In genomic region chr10:3248526-3249255, GRCh38 we compare ENCODE assay signal across 8 cellular contexts.
DNase-seq lines count a peak whose midpoint lies in the region; ATAC-seq, FAIRE-seq and TF ChIP-seq lines count a peak whose summit lies in the region.

No MANE protein-coding gene starts in this region.

- in situ Hi-C loops in IMR-90 (cut with MboI; ENCODE audit: low sequenced_read_pairs) (loop anchor here (10.0 kb wide), 1 partner anchor 1516 kb away; no protein-coding TSS in a partner anchor), astrocyte of the spinal cord (cut with HindIII; ENCODE audit: low sequenced_read_pairs) (no loop called here)

- H2BK20ac ChIP-seq in IMR-90 (ENCODE audit: low read depth, low read length) = peak overlapping the region; percentile 86

- 0% methylated on average over 1 of the region's 6 CpGs; no CpG with 5 or more reads in 1 of the 2 experiments for WGBS in IMR-90 (ENCODE audit: extremely low coverage in 2 of 2, insufficient read length in 1 of 2), 2 experiments
- WGBS in thyroid gland, 2 donors = 49 to 54% methylated on average over 6 of the region's 6 CpGs

- H3K14ac ChIP-seq in IMR-90 (replicated peaks; ENCODE audit: low read depth, low read length) = peak overlapping the region; percentile 45

- peak; percentile 100 for FAIRE-seq in islet of Langerhans (lab: Jason Lieb, UNC)

- peak overlapping the region; percentile 96 for H3K18ac ChIP-seq in IMR-90 (ENCODE audit: low read depth, low read length)

- no TSS peak for BruUV-seq in IMR-90 (replicated peaks; lab: Mats Ljungman, UMichigan)

- peak overlapping the region; percentile 4 to 70 for H4K8ac ChIP-seq in IMR-90 (ENCODE audit: low read depth in 2 of 2, low read length in 2 of 2)

- no peaks in the 10 kb centered on the region for H4K20me1 ChIP-seq in IMR-90 (ENCODE audit: insufficient read depth, low read length)

- no peaks in the 10 kb centered on the region for H3K36me3 ChIP-seq in IMR-90 (ENCODE audit: control insufficient read depth, insufficient read depth, low read length)
- H3K36me3 ChIP-seq in thyroid gland = no peaks in the 10 kb centered on the region

- peak overlapping the region; percentile 51 for H3K4ac ChIP-seq in IMR-90 (ENCODE audit: low read depth, low read length)

- no peak overlapping the region for H2AFZ ChIP-seq in IMR-90 (replicated peaks; ENCODE audit: low read length, poor library complexity)

- H3K27ac ChIP-seq in IMR-90 (ENCODE audit: insufficient read depth, low read length) = peak overlapping the region; percentile 86
- peak overlapping the region; percentile 31 to 60 (median 38) for H3K27ac ChIP-seq in thyroid gland

- H2BK15ac ChIP-seq in IMR-90 (ENCODE audit: low read depth, low read length) = peak overlapping the region; percentile 16

- DNase-seq in IMR-90 = peak; percentile 94
- peak; percentile 95 for DNase-seq in astrocyte of the spinal cord (ENCODE audit: low read depth, low spot score)
- no peak for DNase-seq in thyroid gland
- DNase-seq in cerebellum (ENCODE audit: low spot score) = no peak
- no peak for DNase-seq in GM19238 (ENCODE audit: insufficient read length, low spot score)
- no peak for DNase-seq in activated CD4-positive, alpha-beta T cell treated with anti-CD3 and anti-CD28 coated beads, Interleukin-2, amount 50 U/mL, for 48 hours

- no peak for TF ChIP-seq POLR2A in IMR-90 (IDR thresholded peaks at IDR 0.05; ENCODE audit: low read depth, low read length)
- no peak for TF ChIP-seq POLR2A in thyroid gland (IDR thresholded peaks at IDR 0.05)

- peak overlapping the region; percentile 81 for H2BK5ac ChIP-seq in IMR-90 (ENCODE audit: low read depth, low read length, poor library complexity, severe bottlenecking)

- POLR2A ChIA-PET in IMR-90 (lab: Charles Lee; ENCODE audit: unreplicated experiment) = interaction anchor here (0.6 to 0.8 kb wide), 4 partner anchors 23 to 473 kb away, joined by 3 to 9 read pairs (median 3); no protein-coding TSS in a partner anchor

- H3K56ac ChIP-seq in IMR-90 (ENCODE audit: extremely low read depth, insufficient read depth, low read length) = peak overlapping the region; percentile 95

- no peak for TF ChIP-seq CTCF in IMR-90 (conservative IDR thresholded peaks at IDR 0.05; ENCODE audit: low read depth, low read length)
- no peak for TF ChIP-seq CTCF in astrocyte of the spinal cord (IDR thresholded peaks at IDR 0.05; ENCODE audit: low read depth, low read length)
- TF ChIP-seq CTCF in thyroid gland (IDR thresholded peaks at IDR 0.05) = no peak

- H3K79me1 ChIP-seq in IMR-90 (ENCODE audit: low read depth in 1 of 2, low read length in 2 of 2) = no peaks in the 10 kb centered on the region

- dilution Hi-C loops in IMR-90 (cut with HindIII; ENCODE audit: low sequenced_read_pairs, unreplicated experiment) = no loop called here

- peak overlapping the region; percentile 80 for H3K4me2 ChIP-seq in IMR-90 (ENCODE audit: low read depth, low read length)

- peaks cover 4% of the 10 kb centered on the region for H3K4me1 ChIP-seq in IMR-90 (ENCODE audit: control insufficient read depth, insufficient read depth, low read length)
- no peaks in the 10 kb centered on the region for H3K4me1 ChIP-seq in thyroid gland

- TF ChIP-seq RAD21 in IMR-90 (IDR thresholded peaks at IDR 0.05; ENCODE audit: low read length) = no peak; the same call in 1 of the 2 replicates

- H3K9me3 ChIP-seq in IMR-90 (ENCODE audit: control insufficient read depth, insufficient read depth, low read length) (no peaks in the 10 kb centered on the region), thyroid gland (no peaks in the 10 kb centered on the region)

- peak overlapping the region; percentile 26 for H3K23ac ChIP-seq in IMR-90 (ENCODE audit: low read depth, low read length)

- peak overlapping the region; percentile 37 for H4K91ac ChIP-seq in IMR-90 (ENCODE audit: insufficient read depth, low read depth, low read length)

- H3K27me3 ChIP-seq in IMR-90 (ENCODE audit: control insufficient read depth, insufficient read depth, low read length) (no peaks in the 10 kb centered on the region), thyroid gland (no peaks in the 10 kb centered on the region)

- no peak overlapping the region for H2AK5ac ChIP-seq in IMR-90 (ENCODE audit: low read depth, low read length)

- ATAC-seq in IMR-90 (ENCODE audit: low read depth) = peak; percentile 95
- no peak for ATAC-seq in GM18867 (IDR thresholded peaks at IDR 0.05; ENCODE audit: unreplicated experiment)

- intact Hi-C loops in IMR-90 (cut with micrococcal nuclease) = loop anchor here (1.0 to 5.0 kb wide), 6 partner anchors 204 to 1409 kb away; no protein-coding TSS in a partner anchor
- intact Hi-C loops in thyroid gland (cut with DNase I) = no loop called here

- H3K4me3 ChIP-seq in IMR-90 (ENCODE audit: insufficient read depth, low read depth, low read length) (peak overlapping the region; percentile 11; the same call in 1 of the 2 replicates), astrocyte of the spinal cord (ENCODE audit: low read depth, low read length) (no peak overlapping the region), thyroid gland (replicated peaks in 1 of 3) (no peak overlapping the region)

- CTCF ChIA-PET in IMR-90 (lab: Yijun Ruan, JAX) = interaction anchor here (0.6 to 0.7 kb wide), 2 partner anchors 410 to 1477 kb away, joined by 3 to 7 read pairs; no protein-coding TSS in a partner anchor

- H4K5ac ChIP-seq in IMR-90 (ENCODE audit: low read depth, low read length) = peak overlapping the region; percentile 88

- H2AK9ac ChIP-seq in IMR-90 (replicated peaks; ENCODE audit: low read depth, low read length, poor library complexity) = no peak overlapping the region

- H2BK120ac ChIP-seq in IMR-90 (ENCODE audit: low read depth, low read length) = peak overlapping the region; percentile 80

- peaks cover 5% of the 10 kb centered on the region for H3K9me1 ChIP-seq in IMR-90 (ENCODE audit: insufficient read depth, low read length)

- peak overlapping the region; percentile 41 for H3K9ac ChIP-seq in IMR-90 (ENCODE audit: low read depth, low read length)

TF ChIP-seq in IMR-90, 13 proteins besides CTCF, POLR2A, EP300 and RAD21:
- TF ChIP-seq SMC3 (IDR thresholded peaks at IDR 0.05; ENCODE audit: low read depth, low read length) (no peak), ELK1 (IDR thresholded peaks at IDR 0.05; ENCODE audit: borderline replicate concordance, low read depth, low read length) (no peak), CHD1 (IDR thresholded peaks at IDR 0.05; ENCODE audit: low read depth, low read length) (no peak), RFX5 (IDR thresholded peaks at IDR 0.05; ENCODE audit: low read depth, low read length) (no peak), CEBPB (IDR thresholded peaks at IDR 0.05; ENCODE audit: low read depth, low read length) (no peak), NFE2L2 (IDR thresholded peaks at IDR 0.05; ENCODE audit: low read depth, low read length) (peak; percentile 78), RCOR1 (IDR thresholded peaks at IDR 0.05; ENCODE audit: insufficient replicate concordance, low read length) (no peak), MAZ (IDR thresholded peaks at IDR 0.05; ENCODE audit: borderline replicate concordance, low read depth, low read length) (no peak), FOS (IDR thresholded peaks at IDR 0.05; ENCODE audit: low read depth, low read length) (peak; percentile 89), MXI1 (IDR thresholded peaks at IDR 0.05; ENCODE audit: borderline replicate concordance, low read depth, low read length) (no peak), BHLHE40 (IDR thresholded peaks at IDR 0.05; ENCODE audit: low read depth, low read length) (0 out of 2 replicates have a peak, but pooled peaks have one; percentile 5), MAFK (IDR thresholded peaks at IDR 0.05; ENCODE audit: low read depth, low read length) (peak; percentile 72; the same call in 1 of the 2 replicates)
- TF ChIP-seq, protein P1, sequence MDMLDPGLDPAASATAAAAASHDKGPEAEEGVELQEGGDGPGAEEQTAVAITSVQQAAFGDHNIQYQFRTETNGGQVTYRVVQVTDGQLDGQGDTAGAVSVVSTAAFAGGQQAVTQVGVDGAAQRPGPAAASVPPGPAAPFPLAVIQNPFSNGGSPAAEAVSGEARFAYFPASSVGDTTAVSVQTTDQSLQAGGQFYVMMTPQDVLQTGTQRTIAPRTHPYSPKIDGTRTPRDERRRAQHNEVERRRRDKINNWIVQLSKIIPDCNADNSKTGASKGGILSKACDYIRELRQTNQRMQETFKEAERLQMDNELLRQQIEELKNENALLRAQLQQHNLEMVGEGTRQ (IDR thresholded peaks at IDR 0.05; ENCODE audit: low read depth, low read length) = no peak

Comparison
In these comparisons a context has a peak if more than half of its experiments do, and no peak if none do; other contexts are left out.
1. DNase-seq: peak in IMR-90 (single experiment) and astrocyte of the spinal cord (single experiment); none in thyroid gland (0 of 2), cerebellum (single experiment), GM19238 (single experiment) and activated CD4-positive, alpha-beta T cell treated with anti-CD3 and anti-CD28 coated beads, Interleukin-2, amount 50 U/mL, for 48 hours (0 of 2).